ENCODE assay signal across 1 cellular context in genomic region chr12:108821407-108822397, GRCh38.
TF ChIP-seq lines count a peak whose summit lies in the region.

No MANE protein-coding gene starts in this region.

TF ChIP-seq in HEK293, 187 proteins besides CTCF, POLR2A, EP300 and RAD21 (continued from another document):
- TF ChIP-seq, protein P1, sequence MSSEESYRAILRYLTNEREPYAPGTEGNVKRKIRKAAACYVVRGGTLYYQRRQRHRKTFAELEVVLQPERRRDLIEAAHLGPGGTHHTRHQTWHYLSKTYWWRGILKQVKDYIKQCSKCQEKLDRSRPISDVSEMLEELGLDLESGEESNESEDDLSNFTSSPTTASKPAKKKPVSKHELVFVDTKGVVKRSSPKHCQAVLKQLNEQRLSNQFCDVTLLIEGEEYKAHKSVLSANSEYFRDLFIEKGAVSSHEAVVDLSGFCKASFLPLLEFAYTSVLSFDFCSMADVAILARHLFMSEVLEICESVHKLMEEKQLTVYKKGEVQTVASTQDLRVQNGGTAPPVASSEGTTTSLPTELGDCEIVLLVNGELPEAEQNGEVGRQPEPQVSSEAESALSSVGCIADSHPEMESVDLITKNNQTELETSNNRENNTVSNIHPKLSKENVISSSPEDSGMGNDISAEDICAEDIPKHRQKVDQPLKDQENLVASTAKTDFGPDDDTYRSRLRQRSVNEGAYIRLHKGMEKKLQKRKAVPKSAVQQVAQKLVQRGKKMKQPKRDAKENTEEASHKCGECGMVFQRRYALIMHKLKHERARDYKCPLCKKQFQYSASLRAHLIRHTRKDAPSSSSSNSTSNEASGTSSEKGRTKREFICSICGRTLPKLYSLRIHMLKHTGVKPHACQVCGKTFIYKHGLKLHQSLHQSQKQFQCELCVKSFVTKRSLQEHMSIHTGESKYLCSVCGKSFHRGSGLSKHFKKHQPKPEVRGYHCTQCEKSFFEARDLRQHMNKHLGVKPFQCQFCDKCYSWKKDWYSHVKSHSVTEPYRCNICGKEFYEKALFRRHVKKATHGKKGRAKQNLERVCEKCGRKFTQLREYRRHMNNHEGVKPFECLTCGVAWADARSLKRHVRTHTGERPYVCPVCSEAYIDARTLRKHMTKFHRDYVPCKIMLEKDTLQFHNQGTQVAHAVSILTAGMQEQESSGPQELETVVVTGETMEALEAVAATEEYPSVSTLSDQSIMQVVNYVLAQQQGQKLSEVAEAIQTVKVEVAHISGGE (tag by site-specific recombination; conservative IDR thresholded peaks at IDR 0.05; ENCODE audit: low read depth), result no peak
- TF ChIP-seq EGR2 (tag by site-specific recombination; IDR thresholded peaks at IDR 0.05; ENCODE audit: low read depth), result peak; percentile 75
- no peak for TF ChIP-seq ZNF211 (tag by site-specific recombination; IDR thresholded peaks at IDR 0.05; ENCODE audit: low read depth)
- no peak for TF ChIP-seq ZBTB44 (tag by site-specific recombination; IDR thresholded peaks at IDR 0.05)
- TF ChIP-seq HOXD13 (CRISPR knock-in tag; IDR thresholded peaks at IDR 0.05; ENCODE audit: borderline replicate concordance), result no peak
- no peak for TF ChIP-seq ZNF473 (tag by site-specific recombination; IDR thresholded peaks at IDR 0.05)
- TF ChIP-seq, protein P2, sequence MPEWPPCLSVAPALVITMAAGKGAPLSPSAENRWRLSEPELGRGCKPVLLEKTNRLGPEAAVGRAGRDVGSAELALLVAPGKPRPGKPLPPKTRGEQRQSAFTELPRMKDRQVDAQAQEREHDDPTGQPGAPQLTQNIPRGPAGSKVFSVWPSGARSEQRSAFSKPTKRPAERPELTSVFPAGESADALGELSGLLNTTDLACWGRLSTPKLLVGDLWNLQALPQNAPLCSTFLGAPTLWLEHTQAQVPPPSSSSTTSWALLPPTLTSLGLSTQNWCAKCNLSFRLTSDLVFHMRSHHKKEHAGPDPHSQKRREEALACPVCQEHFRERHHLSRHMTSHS (tag by site-specific recombination; IDR thresholded peaks at IDR 0.05), result no peak
- TF ChIP-seq ZNF837 (tag by site-specific recombination; IDR thresholded peaks at IDR 0.05), result no peak
- TF ChIP-seq TSHZ1 (tag by site-specific recombination; IDR thresholded peaks at IDR 0.05; ENCODE audit: borderline replicate concordance), result no peak
- TF ChIP-seq, protein P3, sequence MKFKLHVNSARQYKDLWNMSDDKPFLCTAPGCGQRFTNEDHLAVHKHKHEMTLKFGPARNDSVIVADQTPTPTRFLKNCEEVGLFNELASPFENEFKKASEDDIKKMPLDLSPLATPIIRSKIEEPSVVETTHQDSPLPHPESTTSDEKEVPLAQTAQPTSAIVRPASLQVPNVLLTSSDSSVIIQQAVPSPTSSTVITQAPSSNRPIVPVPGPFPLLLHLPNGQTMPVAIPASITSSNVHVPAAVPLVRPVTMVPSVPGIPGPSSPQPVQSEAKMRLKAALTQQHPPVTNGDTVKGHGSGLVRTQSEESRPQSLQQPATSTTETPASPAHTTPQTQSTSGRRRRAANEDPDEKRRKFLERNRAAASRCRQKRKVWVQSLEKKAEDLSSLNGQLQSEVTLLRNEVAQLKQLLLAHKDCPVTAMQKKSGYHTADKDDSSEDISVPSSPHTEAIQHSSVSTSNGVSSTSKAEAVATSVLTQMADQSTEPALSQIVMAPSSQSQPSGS (tag by site-specific recombination; IDR thresholded peaks at IDR 0.05; ENCODE audit: low read depth), result no peak
- no peak for TF ChIP-seq ZBTB21 (tag by site-specific recombination; IDR thresholded peaks at IDR 0.05)
- peak; percentile 81 for TF ChIP-seq ZFHX2 (tag by site-specific recombination; conservative IDR thresholded peaks at IDR 0.05)
- no peak for TF ChIP-seq PRDM6 (tag by site-specific recombination; IDR thresholded peaks at IDR 0.05)
- TF ChIP-seq ZIC2 (tag by site-specific recombination; IDR thresholded peaks at IDR 0.05), result peak; percentile 33; the same call in 1 of the 2 replicates
- TF ChIP-seq ZNF561 (tag by site-specific recombination; IDR thresholded peaks at IDR 0.05; ENCODE audit: borderline replicate concordance), result no peak
- TF ChIP-seq ZNF280C (tag by site-specific recombination; IDR thresholded peaks at IDR 0.05), result no peak
- no peak for TF ChIP-seq ZSCAN23 (tag by site-specific recombination; IDR thresholded peaks at IDR 0.05)
- TF ChIP-seq ZNF175 (tag by site-specific recombination; IDR thresholded peaks at IDR 0.05), result no peak
- TF ChIP-seq RBAK (tag by site-specific recombination; IDR thresholded peaks at IDR 0.05), result no peak
- no peak for TF ChIP-seq ZNF248 (tag by site-specific recombination; IDR thresholded peaks at IDR 0.05)
- TF ChIP-seq ZNF341 (tag by site-specific recombination; IDR thresholded peaks at IDR 0.05; ENCODE audit: low read depth), result no peak
- no peak for TF ChIP-seq ZFP41 (tag by site-specific recombination; IDR thresholded peaks at IDR 0.05; ENCODE audit: borderline replicate concordance)
TF ChIP-seq in HEK293: peak in this region for 5.
